Comparison of ENCODE assay signal across 10 cellular contexts in genomic region chr5:140312067-140312790, GRCh38. TPM values are rescaled to one million over a fixed set of nuclear protein-coding genes. Genes with fewer than 3 reads are reported as not detected.
A peak's percentile ranks its signal among the peaks of the same experiment; 100 is the strongest.
DNase-seq lines count a peak whose midpoint lies in the region; ATAC-seq and TF ChIP-seq lines count a peak whose summit lies in the region.
"Had no signal": no experiment of that assay in that cellular context is flagged by ENCODE, and none has a peak within 500 bp of the region (broad histone marks: within the 10 kb centered on the region; RNA-seq: fewer than 3 reads in every experiment).

No MANE protein-coding gene starts in this region.

- peak; percentile 15 for DNase-seq in activated naive CD4-positive, alpha-beta T cell treated with anti-CD3 and anti-CD28 coated beads for 36 hours
- no peak for DNase-seq in activated naive CD4-positive, alpha-beta T cell (lab: John Stamatoyannopoulos, UW)
- DNase-seq in astrocyte of the hippocampus (ENCODE audit: low read depth, low spot score) (peak; percentile 90), kidney epithelial cell (ENCODE audit: low read depth) (peak; percentile 76), ureter (ENCODE audit: low spot score) (peak; percentile 68), progenitor cell of endocrine pancreas (ENCODE audit: low spot score, unreplicated experiment) (no peak), COLO668 (lab: John Stamatoyannopoulos, UW; ENCODE audit: unreplicated experiment) (no peak)
- DNase-seq: Caco-2 had no signal

- peaks cover 4% of the 10 kb centered on the region for H3K4me1 Mint-ChIP-seq in activated naive CD4-positive, alpha-beta T cell treated with anti-CD3 and anti-CD28 coated beads for 36 hours (ENCODE audit: low read depth)
- no peaks in the 10 kb centered on the region for H3K4me1 Mint-ChIP-seq in progenitor cell of endocrine pancreas (ENCODE audit: low read depth)

- H3K4me3 Mint-ChIP-seq in activated naive CD4-positive, alpha-beta T cell treated with anti-CD3 and anti-CD28 coated beads for 36 hours = no peak overlapping the region
- no peak overlapping the region for H3K4me3 Mint-ChIP-seq in progenitor cell of endocrine pancreas (ENCODE audit: low read depth)

- no peaks in the 10 kb centered on the region for H3K36me3 Mint-ChIP-seq in activated naive CD4-positive, alpha-beta T cell treated with anti-CD3 and anti-CD28 coated beads for 36 hours (ENCODE audit: low read depth)
- H3K36me3 Mint-ChIP-seq in progenitor cell of endocrine pancreas (ENCODE audit: insufficient read depth) = no peaks in the 10 kb centered on the region

- H3K27me3 ChIP-seq in kidney epithelial cell (ENCODE audit: control insufficient read depth, insufficient read depth, low read length) = no peaks in the 10 kb centered on the region

- no peaks in the 10 kb centered on the region for H3K36me3 ChIP-seq in kidney epithelial cell (ENCODE audit: control insufficient read depth, insufficient read depth, low read length)

- no peak overlapping the region for H3K27ac Mint-ChIP-seq in activated naive CD4-positive, alpha-beta T cell treated with anti-CD3 and anti-CD28 coated beads for 36 hours
- no peak overlapping the region for H3K27ac Mint-ChIP-seq in progenitor cell of endocrine pancreas

- no peak for ATAC-seq in HG03095 (IDR thresholded peaks at IDR 0.05; ENCODE audit: unreplicated experiment)

- no peak overlapping the region for H3K4me3 ChIP-seq in kidney epithelial cell (ENCODE audit: low read depth, low read length)

- no peaks in the 10 kb centered on the region for H3K9me3 Mint-ChIP-seq in activated naive CD4-positive, alpha-beta T cell treated with anti-CD3 and anti-CD28 coated beads for 36 hours
- no peaks in the 10 kb centered on the region for H3K9me3 Mint-ChIP-seq in progenitor cell of endocrine pancreas (ENCODE audit: low read depth)

- CTCF ChIA-PET in activated naive CD4-positive, alpha-beta T cell treated with anti-CD3 and anti-CD28 coated beads for 36 hours (lab: Charles Lee) = interaction anchor here (1.3 to 1.7 kb wide), 2 partner anchors 40 to 47 kb away, joined by 3 to 8 read pairs; partner anchors contain the start of gene SLC4A9

- intact Hi-C loops in activated naive CD4-positive, alpha-beta T cell treated with anti-CD3 and anti-CD28 coated beads for 36 hours (cut with micrococcal nuclease) = no loop called here

- TF ChIP-seq CTCF in kidney epithelial cell (IDR thresholded peaks at IDR 0.05; ENCODE audit: insufficient read depth, low read length, poor library complexity, severe bottlenecking) = no peak
- TF ChIP-seq CTCF in progenitor cell of endocrine pancreas (IDR thresholded peaks at IDR 0.05; ENCODE audit: unreplicated experiment) = no peak

- H3K27me3 Mint-ChIP-seq in activated naive CD4-positive, alpha-beta T cell treated with anti-CD3 and anti-CD28 coated beads for 36 hours (ENCODE audit: low read depth) = peaks cover 4% of the 10 kb centered on the region
- H3K27me3 Mint-ChIP-seq in progenitor cell of endocrine pancreas = peaks cover 14% of the 10 kb centered on the region

RNA-seq across cellular contexts. Expression of gene PFDN1, which starts 9.3 kb away (rescaled TPM):
- 10 to 100 TPM; 50.6 to 57.1 TPM for total RNA-seq in activated naive CD4-positive, alpha-beta T cell treated with anti-CD3 and anti-CD28 coated beads for 36 hours
- 124 and 166 TPM in 2 replicates for total RNA-seq in kidney epithelial cell
- total RNA-seq in ureter = 41.5 TPM
- total RNA-seq in progenitor cell of endocrine pancreas = 63.4 and 65.1 TPM in 2 replicates

RNA-seq across cellular contexts. Expression of gene HBEGF, which starts 34.2 kb away (rescaled TPM):
- 1 to 10 TPM; 8.7 to 9.1 TPM for total RNA-seq in activated naive CD4-positive, alpha-beta T cell treated with anti-CD3 and anti-CD28 coated beads for 36 hours
- total RNA-seq in kidney epithelial cell = 25.1 and 31.6 TPM in 2 replicates
- 5.6 TPM for total RNA-seq in ureter
- total RNA-seq in progenitor cell of endocrine pancreas = 0.84 and 1.3 TPM in 2 replicates

RNA-seq across cellular contexts. Expression of gene SLC4A9, which starts 47.8 kb away (rescaled TPM):
- total RNA-seq in activated naive CD4-positive, alpha-beta T cell treated with anti-CD3 and anti-CD28 coated beads for 36 hours = under 1 TPM; 0.07 to 0.12 TPM
- total RNA-seq in kidney epithelial cell (0.07 TPM in 1 of 2 replicates, not detected in the other), ureter (0.13 TPM), progenitor cell of endocrine pancreas (0.31 and 0.58 TPM in 2 replicates)
- total RNA-seq: activated CD8-positive, alpha-beta memory T cell treated with anti-CD3 and anti-CD28 coated beads for 36 hours had no signal

Comparison
In these comparisons a context has a peak if more than half of its experiments do, and no peak if none do; other contexts are left out.
1. DNase-seq: peak in activated naive CD4-positive, alpha-beta T cell treated with anti-CD3 and anti-CD28 coated beads for 36 hours (single experiment), astrocyte of the hippocampus (single experiment), kidney epithelial cell (single experiment) and ureter (single experiment); none in activated naive CD4-positive, alpha-beta T cell (0 of 4), progenitor cell of endocrine pancreas (single experiment) and COLO668 (single experiment).